In genomic region chr2:218782529-218782845, GRCh38 we compare ENCODE assay signal across 11 cellular contexts. TPM values are rescaled to one million over a fixed set of nuclear protein-coding genes. Genes with fewer than 3 reads are reported as not detected.
DNase-seq lines count a peak whose midpoint lies in the region; ATAC-seq and TF ChIP-seq lines count a peak whose summit lies in the region.
"Had no signal": no experiment of that assay in that cellular context is flagged by ENCODE, and none has a peak within 500 bp of the region (broad histone marks: within the 10 kb centered on the region; RNA-seq: fewer than 3 reads in every experiment).

No MANE protein-coding gene starts in this region.

- peaks cover 5% of the 10 kb centered on the region for H3K36me3 Mint-ChIP-seq in activated naive CD8-positive, alpha-beta T cell treated with anti-CD3 and anti-CD28 coated beads, Interleukin-2, amount 50 U/mL, for 24 hours (ENCODE audit: low read depth)

- no peak for TF ChIP-seq POLR2A in gastrocnemius medialis (IDR thresholded peaks at IDR 0.05)

- ATAC-seq in gastrocnemius medialis (peak; percentile 51 to 52), HG03439 (IDR thresholded peaks at IDR 0.05; ENCODE audit: unreplicated experiment) (no peak)
- no peak for ATAC-seq in activated naive CD8-positive, alpha-beta T cell treated with anti-CD3 and anti-CD28 coated beads, Interleukin-2, amount 50 U/mL, for 24 hours

- H3K4me3 ChIP-seq in HEK293 (ENCODE audit: low read depth, low read length) (peak overlapping the region; percentile 35), ectodermal cell (ENCODE audit: insufficient read depth, low read depth, low read length) (peak overlapping the region; percentile 37), gastrocnemius medialis (peak overlapping the region; percentile 75 to 82 (median 78))

- peaks cover 4% of the 10 kb centered on the region for H3K4me1 Mint-ChIP-seq in activated naive CD8-positive, alpha-beta T cell treated with anti-CD3 and anti-CD28 coated beads, Interleukin-2, amount 50 U/mL, for 24 hours
- H3K4me1 Mint-ChIP-seq: activated CD4-positive, alpha-beta T cell treated with anti-CD3 and anti-CD28 coated beads for 36 hours had no signal

- H3K27me3 Mint-ChIP-seq in activated naive CD8-positive, alpha-beta T cell treated with anti-CD3 and anti-CD28 coated beads, Interleukin-2, amount 50 U/mL, for 24 hours, result peaks cover 47% of the 10 kb centered on the region

- H3K9me3 Mint-ChIP-seq in activated naive CD8-positive, alpha-beta T cell treated with anti-CD3 and anti-CD28 coated beads, Interleukin-2, amount 50 U/mL, for 24 hours, result peaks cover 9% of the 10 kb centered on the region

- no peak for TF ChIP-seq CTCF in HEK293 (tag by site-specific recombination; IDR thresholded peaks at IDR 0.05)
- no peak for TF ChIP-seq CTCF in gastrocnemius medialis (IDR thresholded peaks at IDR 0.05 in 4 of 5, conservative IDR thresholded peaks at IDR 0.05 in 1 of 5)

- no peak overlapping the region for H3K27ac ChIP-seq in HEK293 (ENCODE audit: extremely low read depth, low read depth, low read length)
- H3K27ac ChIP-seq in ectodermal cell (ENCODE audit: insufficient read depth, low read depth, low read length, poor library complexity, severe bottlenecking), result no peak overlapping the region
- H3K27ac ChIP-seq in layer of hippocampus (ENCODE audit: low read depth, low read length), result peak overlapping the region; percentile 86
- H3K27ac ChIP-seq in gastrocnemius medialis, result peak overlapping the region; percentile 84 to 89 (median 86)

- H3K27me3 ChIP-seq in ectodermal cell (ENCODE audit: control insufficient read depth, insufficient read depth, low read length, poor library complexity, severe bottlenecking), result peaks cover 43% of the 10 kb centered on the region
- H3K27me3 ChIP-seq in layer of hippocampus (ENCODE audit: control insufficient read depth, insufficient read depth, low read length), result no peaks in the 10 kb centered on the region
- H3K27me3 ChIP-seq in gastrocnemius medialis, result no peaks in the 10 kb centered on the region

- intact Hi-C loops in gastrocnemius medialis (cut with DNase I; ENCODE audit: low total_unique reads), result loop anchor here (5.0 kb wide), 2 partner anchors 65 to 70 kb away; partner anchors contain the start of gene TTLL4

- POLR2A ChIA-PET in HEK293 (lab: Yijun Ruan, JAX), result no interaction called here

- H3K27ac Mint-ChIP-seq in activated naive CD8-positive, alpha-beta T cell treated with anti-CD3 and anti-CD28 coated beads, Interleukin-2, amount 50 U/mL, for 24 hours, result no peak overlapping the region
- H3K27ac Mint-ChIP-seq: activated CD4-positive, alpha-beta T cell treated with anti-CD3 and anti-CD28 coated beads for 36 hours had no signal

- no peak overlapping the region for H3K4me3 Mint-ChIP-seq in activated naive CD8-positive, alpha-beta T cell treated with anti-CD3 and anti-CD28 coated beads, Interleukin-2, amount 50 U/mL, for 24 hours
- H3K4me3 Mint-ChIP-seq: activated CD4-positive, alpha-beta T cell treated with anti-CD3 and anti-CD28 coated beads for 36 hours had no signal

- H3K36me3 ChIP-seq in HEK293 (ENCODE audit: control insufficient read depth in 2 of 2, insufficient read depth in 1 of 2, low read length in 2 of 2) (no peaks in the 10 kb centered on the region), ectodermal cell (ENCODE audit: control insufficient read depth, insufficient read depth, low read length) (no peaks in the 10 kb centered on the region), gastrocnemius medialis (no peaks in the 10 kb centered on the region)

- 16 to 21% methylated on average over 6 of the region's 6 CpGs for WGBS in ectodermal cell, 2 experiments

- in situ Hi-C loops in gastrocnemius medialis (cut with MboI; ENCODE audit: low sequenced_read_pairs in 4 of 4), result loop anchor here in 2 of 4 donors (10.0 kb wide), 2 partner anchors 52 to 68 kb away; partner anchors contain the start of genes PRKAG3 (in 1 of the 2) and TTLL4 (in 1 of the 2)

- H3K4me1 ChIP-seq in HEK293 (ENCODE audit: control insufficient read depth, insufficient read depth, low read length) (no peaks in the 10 kb centered on the region), ectodermal cell (ENCODE audit: control insufficient read depth, insufficient read depth, low read length) (no peaks in the 10 kb centered on the region), gastrocnemius medialis (peaks cover 21 to 22% of the 10 kb centered on the region in 2 donors)

- no peak for DNase-seq in gastrocnemius medialis
- DNase-seq in Kasumi-1 (lab: John Stamatoyannopoulos, UW), result no peak
- DNase-seq in HCEC 1CT, result no peak
- DNase-seq in activated naive CD8-positive, alpha-beta T cell treated with anti-CD3 and anti-CD28 coated beads, Interleukin-2, amount 50 U/mL, for 24 hours, result no peak

- no peaks in the 10 kb centered on the region for H3K9me3 ChIP-seq in HEK293 (ENCODE audit: control insufficient read depth, insufficient read depth, low read depth, low read length)
- peaks cover 1% of the 10 kb centered on the region for H3K9me3 ChIP-seq in ectodermal cell (ENCODE audit: control insufficient read depth, low read length)
- no peaks in the 10 kb centered on the region for H3K9me3 ChIP-seq in gastrocnemius medialis

- CTCF ChIA-PET in HEK293 (lab: Yijun Ruan, JAX), result interaction anchor here (0.7 kb wide), 1 partner anchor 72 kb away, joined by 3 read pairs; the partner anchor contains the start of gene TTLL4

TF ChIP-seq in HEK293, 187 proteins besides CTCF, POLR2A, EP300 and RAD21:
- no peak for TF ChIP-seq PRDM2 (tag by site-specific recombination; IDR thresholded peaks at IDR 0.05; ENCODE audit: borderline replicate concordance)
- TF ChIP-seq GFI1B (tag by site-specific recombination; IDR thresholded peaks at IDR 0.05), result no peak
- TF ChIP-seq ZNF350 (tag by site-specific recombination; IDR thresholded peaks at IDR 0.05), result no peak
- no peak for TF ChIP-seq SP2 (tag by site-specific recombination; IDR thresholded peaks at IDR 0.05)
- TF ChIP-seq ZNF423 (tag by site-specific recombination; IDR thresholded peaks at IDR 0.05), result no peak

RNA-seq across cellular contexts. Expression of gene CYP27A1, which starts 0.5 kb away (rescaled TPM):
- 3.6 TPM for polyA plus RNA-seq in ectodermal cell (2013, experiment 1 of 4)
- polyA plus RNA-seq in ectodermal cell (2013, experiment 2 of 4), result 2.0 TPM
- 2.1 TPM for polyA plus RNA-seq in ectodermal cell (2013, experiment 3 of 4)
- 2.3 TPM for polyA plus RNA-seq in ectodermal cell (2013, experiment 4 of 4)
- 10 to 100 TPM; 17.9 to 56.3 (median 26.8) TPM for total RNA-seq in gastrocnemius medialis
- total RNA-seq: NCI-H460 had no signal

RNA-seq across cellular contexts. Expression of gene PRKAG3, which starts 49.1 kb away (rescaled TPM):
- not detected for polyA plus RNA-seq in ectodermal cell (2013, experiment 1 of 4)
- not detected for polyA plus RNA-seq in ectodermal cell (2013, experiment 2 of 4)
- polyA plus RNA-seq in ectodermal cell (2013, experiment 3 of 4), result not detected
- not detected for polyA plus RNA-seq in ectodermal cell (2013, experiment 4 of 4)
- 10 to 100 TPM in 3 of 4 donors, 1 to 10 TPM in 1; 8.3 to 65.4 (median 44.3) TPM for total RNA-seq in gastrocnemius medialis
- total RNA-seq: activated CD4-positive, alpha-beta T cell treated with anti-CD3 and anti-CD28 coated beads for 36 hours; dermis microvascular lymphatic vessel endothelial cell; NCI-H460 had no signal

Comparison
In these comparisons a context has a peak if more than half of its experiments do, and no peak if none do; other contexts are left out.
1. H3K27ac ChIP-seq: peak in layer of hippocampus (single experiment) and gastrocnemius medialis (4 of 4); none in HEK293 (single experiment) and ectodermal cell (single experiment).
2. ATAC-seq: peak in gastrocnemius medialis (2 of 2); none in HG03439 (single experiment) and activated naive CD8-positive, alpha-beta T cell treated with anti-CD3 and anti-CD28 coated beads, Interleukin-2, amount 50 U/mL, for 24 hours (single experiment).
3. Peak in every context shown above with its lines, with median percentiles within 50 percentile points of each other: H3K4me3 ChIP-seq.